15 cellular contexts compared by ENCODE assay signal in the genomic region with DNA sequence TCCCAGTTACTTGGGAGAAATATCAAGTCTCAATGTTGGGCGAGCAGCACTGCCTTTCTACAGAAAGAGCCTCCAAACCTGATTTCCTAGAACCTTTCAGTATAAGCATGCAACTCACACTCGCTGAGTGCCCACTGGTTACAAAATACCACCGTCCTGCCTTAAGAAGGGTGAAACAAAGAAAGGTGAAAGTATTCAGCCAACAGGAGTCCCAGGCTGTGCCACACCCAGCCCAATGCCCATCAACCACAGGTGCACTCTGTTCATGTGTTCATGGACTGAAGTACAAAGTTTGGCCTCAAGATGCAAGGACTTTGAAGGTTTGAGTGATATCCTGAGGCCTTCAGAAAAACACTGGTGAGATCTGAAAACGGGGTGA.
"Had no signal": no experiment of that assay in that cellular context is flagged by ENCODE, and none has a peak within 500 bp of the region (broad histone marks: within the 10 kb centered on the region; RNA-seq: fewer than 3 reads in every experiment).

No MANE protein-coding gene starts in this region.

- H3K4me3 ChIP-seq: ascending aorta, coronary artery, gastrocnemius medialis, skin epidermis had no signal

- H3K4me1 ChIP-seq: ascending aorta, gastrocnemius medialis had no signal

- H3K36me3 Mint-ChIP-seq: activated CD8-positive, alpha-beta memory T cell treated with anti-CD3 and anti-CD28 coated beads, Interleukin-2, amount 10 ng/mL, durations not matched to agents 7 days and 5 days had no signal

- H3K27ac ChIP-seq: ascending aorta, coronary artery, gastrocnemius medialis had no signal

- H3K27me3 ChIP-seq: ascending aorta, gastrocnemius medialis had no signal

- DNase-seq: activated CD4-positive, alpha-beta T cell treated with anti-CD3 and anti-CD28 coated beads, Interleukin-2, amount 50 U/mL, for 48 hours; activated CD4-positive, CD25-positive, alpha-beta regulatory T cell treated with anti-CD3 and anti-CD28 coated beads, Interleukin-2, amount 50 U/mL, for 72 hours; activated CD8-positive, alpha-beta memory T cell treated with anti-CD3 and anti-CD28 coated beads, Interleukin-2, amount 10 ng/mL, durations not matched to agents 7 days and 5 days; activated gamma-delta T cell treated with Interleukin-2 at 50 U/mL for 16 hours; activated T-cell treated with anti-CD3 and anti-CD28 coated beads, Interleukin-2, amount 50 U/mL, for 48 hours; central memory CD4-positive, alpha-beta T cell; effector CD4-positive, alpha-beta T cell; gastrocnemius medialis; stimulated activated CD4-positive, alpha-beta T cell treated with anti-CD3 and anti-CD28 coated beads, Interleukin-4, amount 100 ng/mL, for 4 hours; stimulated activated naive CD8-positive, alpha-beta T cell treated with anti-CD3 and anti-CD28 coated beads, Interleukin-15, amount 100 ng/mL, for 72 hours; SW 1271 had no signal

- H3K9me3 ChIP-seq: ascending aorta, gastrocnemius medialis had no signal

- H3K36me3 ChIP-seq: ascending aorta, gastrocnemius medialis had no signal

- H3K4me3 Mint-ChIP-seq: activated CD8-positive, alpha-beta memory T cell treated with anti-CD3 and anti-CD28 coated beads, Interleukin-2, amount 10 ng/mL, durations not matched to agents 7 days and 5 days; stimulated activated naive CD8-positive, alpha-beta T cell treated with anti-CD3 and anti-CD28 coated beads, Interleukin-15, amount 100 ng/mL, for 72 hours; T-helper 2 cell treated with Interferon-gamma antibody and Interleukin-4, amounts not matched to agents 5 μg/mL and 100 μg/mL, for 36 hours had no signal

- H3K27ac Mint-ChIP-seq: activated CD8-positive, alpha-beta memory T cell treated with anti-CD3 and anti-CD28 coated beads, Interleukin-2, amount 10 ng/mL, durations not matched to agents 7 days and 5 days; T-helper 2 cell treated with Interferon-gamma antibody and Interleukin-4, amounts not matched to agents 5 μg/mL and 100 μg/mL, for 36 hours had no signal

- H3K9me3 Mint-ChIP-seq: stimulated activated naive CD8-positive, alpha-beta T cell treated with anti-CD3 and anti-CD28 coated beads, Interleukin-15, amount 100 ng/mL, for 72 hours; T-helper 2 cell treated with Interferon-gamma antibody and Interleukin-4, amounts not matched to agents 5 μg/mL and 100 μg/mL, for 36 hours had no signal
